ENCODE assay signal across 1 cellular context in the genomic region with DNA sequence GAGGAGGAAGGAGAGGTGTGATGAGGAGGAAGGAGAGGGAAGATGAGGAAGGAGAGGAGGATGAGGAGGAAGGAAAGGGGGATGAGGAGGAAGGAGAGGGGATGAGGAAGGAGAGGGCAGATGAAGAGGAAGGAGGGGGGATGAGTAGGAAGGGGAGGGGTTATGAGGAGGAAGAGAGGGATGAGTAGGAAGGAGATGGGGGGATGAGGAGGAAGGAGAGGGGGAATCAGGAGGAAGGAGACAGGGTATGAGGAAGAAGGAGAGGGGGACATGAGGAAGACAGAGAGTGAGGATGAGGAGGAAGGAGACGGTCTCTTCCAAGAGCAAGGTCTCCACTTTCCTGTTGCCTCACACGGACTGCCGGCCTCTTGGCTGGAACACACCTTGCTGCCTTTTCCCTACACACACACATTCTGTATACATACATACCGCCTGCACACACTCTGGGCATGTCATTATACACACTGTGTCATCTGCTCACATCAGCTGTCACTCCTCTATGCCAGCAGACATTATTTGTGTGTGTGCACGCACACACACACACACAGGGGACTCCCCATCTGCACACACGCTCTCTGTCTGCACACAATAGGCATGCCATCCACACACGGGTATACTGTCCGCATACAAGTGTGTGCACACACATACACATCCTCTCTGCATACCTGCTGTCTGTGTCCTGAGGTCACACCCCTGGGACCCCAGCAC.
TF ChIP-seq lines count a peak whose summit lies in the region.

No MANE protein-coding gene starts in this region.

TF ChIP-seq in SK-N-SH treated with all-trans-retinoic acid at 6 μM for 48 hours, 23 proteins besides CTCF, POLR2A, EP300 and RAD21 (continued from another document):
- TF ChIP-seq ZNF565 (CRISPR knock-in tag; conservative IDR thresholded peaks at IDR 0.05; ENCODE audit: low read depth): no peak
